ENCODE assay signal across 8 cellular contexts in genomic region chr13:98890186-98890585, GRCh38.
A peak's percentile ranks its signal among the peaks of the same experiment; 100 is the strongest.
DNase-seq lines count a peak whose midpoint lies in the region; ATAC-seq and TF ChIP-seq lines count a peak whose summit lies in the region.

No MANE protein-coding gene starts in this region.

- POLR2A ChIA-PET in MCF 10A (lab: Yijun Ruan, JAX) = interaction anchor here (0.8 to 2.0 kb wide), 8 partner anchors 15 to 261 kb away, joined by 3 to 12 read pairs (median 5); no protein-coding TSS in a partner anchor

- H3K4me1 ChIP-seq in breast epithelium = no peaks in the 10 kb centered on the region
- H3K4me1 ChIP-seq in left lung = peaks cover 6 to 20% of the 10 kb centered on the region in 2 donors
- peaks cover 0 to 12% (median 0%) of the 10 kb centered on the region in 4 donors for H3K4me1 ChIP-seq in tibial nerve

- no peak overlapping the region for H3K4me3 Mint-ChIP-seq in MCF 10A (ENCODE audit: unreplicated experiment)

- no TSS peak for BruUV-seq in MCF 10A (replicated peaks; lab: Mats Ljungman, UMichigan)

- no peaks in the 10 kb centered on the region for H3K36me3 ChIP-seq in breast epithelium
- H3K36me3 ChIP-seq in left lung = peaks cover 0 to 27% of the 10 kb centered on the region in 2 donors
- H3K36me3 ChIP-seq in tibial nerve = peaks cover 0 to 41% (median 1%) of the 10 kb centered on the region in 3 donors

- H3K9me3 ChIP-seq in breast epithelium (no peaks in the 10 kb centered on the region), left lung (no peaks in the 10 kb centered on the region), tibial nerve (no peaks in the 10 kb centered on the region)

- peaks cover 19% of the 10 kb centered on the region for H3K4me1 Mint-ChIP-seq in MCF 10A (ENCODE audit: insufficient read depth, unreplicated experiment)

- DNase-seq in MCF 10A (ENCODE audit: unreplicated experiment) (peak; percentile 85), breast epithelium (ENCODE audit: low spot score in 2 of 2) (no peak), left lung (no peak), tibial nerve (ENCODE audit: low spot score in 2 of 2) (peak; percentile 22 to 53), LoVo (ENCODE audit: low spot score) (no peak), NCI-H748 treated with DMSO at 0.1 percent for 48 hours (lab: John Stamatoyannopoulos, UW) (no peak), NCI-H2196 treated with DMSO at 0.1 percent for 48 hours (lab: John Stamatoyannopoulos, UW; ENCODE audit: unreplicated experiment) (no peak)
- peak in 1 of 2 donors; percentile 34 for DNase-seq in activated naive CD4-positive, alpha-beta T cell treated with anti-CD3 and anti-CD28 coated beads, Interleukin-2, amount 50 U/mL, for 72 hours (ENCODE audit: low spot score in 2 of 2)

- no peak for TF ChIP-seq POLR2A in breast epithelium (IDR thresholded peaks at IDR 0.05)
- TF ChIP-seq POLR2A in tibial nerve (IDR thresholded peaks at IDR 0.05) = no peak

- H3K27ac ChIP-seq in breast epithelium (no peak overlapping the region), left lung (no peak overlapping the region), tibial nerve (peak overlapping the region in 2 of 4 donors; percentile 29 to 54)

- no peak overlapping the region for H3K4me3 ChIP-seq in breast epithelium
- H3K4me3 ChIP-seq in left lung = no peak overlapping the region
- H3K4me3 ChIP-seq in tibial nerve = no peak overlapping the region

- intact Hi-C loops in MCF 10A (cut with micrococcal nuclease) = loop anchor here (1.0 to 10.0 kb wide), 5 partner anchors 87 to 375 kb away; partner anchors contain the start of genes DOCK9 and UBAC2
- intact Hi-C loops in breast epithelium (cut with DNase I; ENCODE audit: low total_unique reads) = no loop called here
- intact Hi-C loops in left lung (cut with DNase I) = loop anchor here in 1 of 2 donors (10.0 kb wide), 1 partner anchor 145 kb away; no protein-coding TSS in a partner anchor

- H3K9me3 Mint-ChIP-seq in MCF 10A (ENCODE audit: unreplicated experiment) = no peaks in the 10 kb centered on the region
- H3K9me3 Mint-ChIP-seq in activated naive CD4-positive, alpha-beta T cell treated with anti-CD3 and anti-CD28 coated beads, Interleukin-2, amount 50 U/mL, for 72 hours = no peaks in the 10 kb centered on the region

- H3K27me3 ChIP-seq in breast epithelium (no peaks in the 10 kb centered on the region), left lung (no peaks in the 10 kb centered on the region), tibial nerve (no peaks in the 10 kb centered on the region)

- WGBS in tibial nerve, 2 donors = 44 to 48% methylated on average over 8 of the region's 8 CpGs

- no peak for TF ChIP-seq CTCF in MCF 10A (IDR thresholded peaks at IDR 0.05; ENCODE audit: unreplicated experiment)
- no peak for TF ChIP-seq CTCF in breast epithelium (IDR thresholded peaks at IDR 0.05)
- no peak for TF ChIP-seq CTCF in left lung (IDR thresholded peaks at IDR 0.05)
- no peak for TF ChIP-seq CTCF in tibial nerve (IDR thresholded peaks at IDR 0.05)

- peak; percentile 95 to 96 for ATAC-seq in activated naive CD4-positive, alpha-beta T cell treated with anti-CD3 and anti-CD28 coated beads, Interleukin-2, amount 50 U/mL, for 72 hours
- peak; percentile 29 for ATAC-seq in left lung

- peak in 1 of 2 donors; percentile 51 for TF ChIP-seq EP300 in tibial nerve (IDR thresholded peaks at IDR 0.05)

- H3K27me3 Mint-ChIP-seq in MCF 10A (ENCODE audit: insufficient read depth, unreplicated experiment) = no peaks in the 10 kb centered on the region

- CTCF ChIA-PET in MCF 10A (lab: Yijun Ruan, JAX) = interaction anchor here (0.6 to 3.4 kb wide), 14 partner anchors 20 to 379 kb away, joined by 3 to 25 read pairs (median 4); no protein-coding TSS in a partner anchor

- peak overlapping the region; percentile 71 for H3K27ac Mint-ChIP-seq in MCF 10A (ENCODE audit: low read depth, unreplicated experiment)
- peak overlapping the region in 1 of 2 donors; percentile 27 for H3K27ac Mint-ChIP-seq in activated naive CD4-positive, alpha-beta T cell treated with anti-CD3 and anti-CD28 coated beads, Interleukin-2, amount 50 U/mL, for 72 hours

- peaks cover 49% of the 10 kb centered on the region for H3K36me3 Mint-ChIP-seq in MCF 10A (ENCODE audit: insufficient read depth, unreplicated experiment)
- peaks cover 0 to 11% of the 10 kb centered on the region in 2 donors for H3K36me3 Mint-ChIP-seq in activated naive CD4-positive, alpha-beta T cell treated with anti-CD3 and anti-CD28 coated beads, Interleukin-2, amount 50 U/mL, for 72 hours

Comparison
In these comparisons a context has a peak if more than half of its experiments do, and no peak if none do; other contexts are left out.
1. DNase-seq: peak in MCF 10A (single experiment) and tibial nerve (2 of 2); none in breast epithelium (0 of 2), left lung (0 of 2), LoVo (single experiment), NCI-H748 treated with DMSO at 0.1 percent for 48 hours (single experiment) and NCI-H2196 treated with DMSO at 0.1 percent for 48 hours (single experiment).